Comparison of ENCODE assay signal across 1 cellular context in genomic region chr16:8808613-8809353, GRCh38.
TF ChIP-seq lines count a peak whose summit lies in the region.

No MANE protein-coding gene starts in this region.

TF ChIP-seq in GM23338, 12 proteins besides CTCF, POLR2A, EP300 and RAD21:
- TF ChIP-seq ZNF462 (CRISPR knock-in tag; IDR thresholded peaks at IDR 0.05) (no peak), POLR2AphosphoS5 (IDR thresholded peaks at IDR 0.05; ENCODE audit: low read depth) (no peak), JUNB (IDR thresholded peaks at IDR 0.05; ENCODE audit: unreplicated experiment) (no peak), NANOG (IDR thresholded peaks at IDR 0.05; ENCODE audit: borderline replicate concordance) (no peak), EZH2 (IDR thresholded peaks at IDR 0.05; ENCODE audit: low read depth, unreplicated experiment) (no peak), CREB1 (CRISPR knock-in tag; IDR thresholded peaks at IDR 0.05; ENCODE audit: low read depth) (no peak), REST (IDR thresholded peaks at IDR 0.05; ENCODE audit: unreplicated experiment) (no peak), ZNF331 (CRISPR knock-in tag; IDR thresholded peaks at IDR 0.05; ENCODE audit: low read depth) (no peak), EZH2phosphoT487 (IDR thresholded peaks at IDR 0.05; ENCODE audit: unreplicated experiment) (no peak), STAT1 (IDR thresholded peaks at IDR 0.05; ENCODE audit: unreplicated experiment) (no peak), ZNF114 (CRISPR knock-in tag; IDR thresholded peaks at IDR 0.05) (no peak)
- TF ChIP-seq, protein P1, sequence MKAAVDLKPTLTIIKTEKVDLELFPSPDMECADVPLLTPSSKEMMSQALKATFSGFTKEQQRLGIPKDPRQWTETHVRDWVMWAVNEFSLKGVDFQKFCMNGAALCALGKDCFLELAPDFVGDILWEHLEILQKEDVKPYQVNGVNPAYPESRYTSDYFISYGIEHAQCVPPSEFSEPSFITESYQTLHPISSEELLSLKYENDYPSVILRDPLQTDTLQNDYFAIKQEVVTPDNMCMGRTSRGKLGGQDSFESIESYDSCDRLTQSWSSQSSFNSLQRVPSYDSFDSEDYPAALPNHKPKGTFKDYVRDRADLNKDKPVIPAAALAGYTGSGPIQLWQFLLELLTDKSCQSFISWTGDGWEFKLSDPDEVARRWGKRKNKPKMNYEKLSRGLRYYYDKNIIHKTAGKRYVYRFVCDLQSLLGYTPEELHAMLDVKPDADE (IDR thresholded peaks at IDR 0.05) = no peak
